Comparison of ENCODE assay signal across 1 cellular context in the genomic region with DNA sequence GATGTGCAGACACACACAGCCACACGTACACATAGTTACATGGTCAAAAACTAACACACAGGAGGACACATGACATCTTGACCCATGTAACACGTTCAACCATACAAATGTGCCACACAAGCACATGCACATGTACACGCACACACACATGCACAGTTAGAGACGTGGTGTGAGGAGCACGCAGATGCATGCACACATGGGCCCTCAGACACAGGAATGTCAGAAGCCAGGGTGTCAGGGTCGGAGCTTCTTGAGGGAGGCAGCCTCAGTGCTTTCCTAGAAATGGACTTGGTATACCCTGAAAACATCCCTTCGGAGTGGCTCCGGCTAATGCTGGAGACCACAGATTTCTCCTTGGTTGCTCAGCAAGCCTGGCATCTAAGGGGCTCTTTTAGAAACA.
TF ChIP-seq lines count a peak whose summit lies in the region.

No MANE protein-coding gene starts in this region.

TF ChIP-seq in K562, 482 proteins besides CTCF, POLR2A, EP300 and RAD21 (continued from another document):
- TF ChIP-seq ZNF830 (CRISPR knock-in tag; IDR thresholded peaks at IDR 0.05) (no peak), ZNF408 (CRISPR knock-in tag; IDR thresholded peaks at IDR 0.05; ENCODE audit: low read depth) (no peak), ZNF507 (tag; conservative IDR thresholded peaks at IDR 0.05) (no peak), MCM2 (IDR thresholded peaks at IDR 0.05; ENCODE audit: low read depth) (no peak)
